ENCODE assay signal across 10 cellular contexts in genomic region chr17:48837453-48837852, GRCh38. TPM values are rescaled to one million over a fixed set of nuclear protein-coding genes. Genes with fewer than 3 reads are reported as not detected.
DNase-seq lines count a peak whose midpoint lies in the region; TF ChIP-seq lines count a peak whose summit lies in the region.
"Not testable (repeated sequence)": the region's sequence is repeated elsewhere in the genome, so short reads cannot be mapped to it uniquely, and the experiment has no call there.
"Had no signal": no experiment of that assay in that cellular context is flagged by ENCODE, and none has a peak within 500 bp of the region (broad histone marks: within the 10 kb centered on the region; RNA-seq: fewer than 3 reads in every experiment).

No MANE protein-coding gene starts in this region.

- H3K9me3 ChIP-seq in BLaER1; MM.1S (replicated peaks; ENCODE audit: insufficient read depth, low read length); SK-N-MC (ENCODE audit: low read depth, low read length): not testable (repeated sequence)

- CTCF ChIA-PET in activated CD4-positive, alpha-beta memory T cell treated with anti-CD3 and anti-CD28 coated beads, Interleukin-2, amount 10 ng/mL, durations not matched to agents 7 days and 5 days (lab: Charles Lee): interaction anchor here (2.9 kb wide), 1 partner anchor 14 kb away, joined by 10 read pairs; no protein-coding TSS in a partner anchor

- peak overlapping the region; percentile 86 for H3K27ac Mint-ChIP-seq in activated CD4-positive, alpha-beta memory T cell treated with anti-CD3 and anti-CD28 coated beads, Interleukin-2, amount 10 ng/mL, durations not matched to agents 7 days and 5 days
- H3K27ac Mint-ChIP-seq in activated naive CD8-positive, alpha-beta T cell treated with anti-CD3 and anti-CD28 coated beads for 36 hours: peak overlapping the region; percentile 75
- peak overlapping the region; percentile 57 to 85 (median 79) for H3K27ac Mint-ChIP-seq in immature natural killer cell

- H2AFZ ChIP-seq in MM.1S (ENCODE audit: low read length): not testable (repeated sequence)

- peaks cover 54% of the 10 kb centered on the region for H3K36me3 Mint-ChIP-seq in activated CD4-positive, alpha-beta memory T cell treated with anti-CD3 and anti-CD28 coated beads, Interleukin-2, amount 10 ng/mL, durations not matched to agents 7 days and 5 days (ENCODE audit: low read depth)
- peaks cover 38% of the 10 kb centered on the region for H3K36me3 Mint-ChIP-seq in activated naive CD8-positive, alpha-beta T cell treated with anti-CD3 and anti-CD28 coated beads for 36 hours
- not testable (repeated sequence) for H3K36me3 Mint-ChIP-seq in immature natural killer cell

- H3K4me1 Mint-ChIP-seq in activated CD4-positive, alpha-beta memory T cell treated with anti-CD3 and anti-CD28 coated beads, Interleukin-2, amount 10 ng/mL, durations not matched to agents 7 days and 5 days: peaks cover 95% of the 10 kb centered on the region
- peaks cover 80% of the 10 kb centered on the region for H3K4me1 Mint-ChIP-seq in activated naive CD8-positive, alpha-beta T cell treated with anti-CD3 and anti-CD28 coated beads for 36 hours
- peaks cover 82 to 90% of the 10 kb centered on the region in 2 donors for H3K4me1 Mint-ChIP-seq in immature natural killer cell

- H3K27me3 Mint-ChIP-seq in activated CD4-positive, alpha-beta memory T cell treated with anti-CD3 and anti-CD28 coated beads, Interleukin-2, amount 10 ng/mL, durations not matched to agents 7 days and 5 days; activated naive CD8-positive, alpha-beta T cell treated with anti-CD3 and anti-CD28 coated beads for 36 hours: not testable (repeated sequence)
- H3K27me3 Mint-ChIP-seq in immature natural killer cell (ENCODE audit: low read depth in 3 of 3): peaks cover 14 to 19% (median 18%) of the 10 kb centered on the region in 3 donors

- peaks cover 100% of the 10 kb centered on the region for H3K4me1 ChIP-seq in BLaER1
- H3K4me1 ChIP-seq in MM.1S (ENCODE audit: low read length): peaks cover 39% of the 10 kb centered on the region

- H4K20me1 ChIP-seq in BLaER1: peaks cover 28% of the 10 kb centered on the region; the same call in 1 of the 2 replicates
- not testable (repeated sequence) for H4K20me1 ChIP-seq in MM.1S (ENCODE audit: insufficient read depth, low read length)

- H3K4me3 ChIP-seq in BLaER1 (peak overlapping the region; percentile 20; the same call in 1 of the 2 replicates), GM12865 (ENCODE audit: low read depth, low read length) (peak overlapping the region; percentile 17)
- not testable (repeated sequence) for H3K4me3 ChIP-seq in MM.1S (ENCODE audit: low read length); SK-N-MC

- H3K27me3 ChIP-seq in BLaER1; MM.1S (replicated peaks; ENCODE audit: insufficient read depth, low read length): not testable (repeated sequence)

- H3K9ac ChIP-seq in BLaER1: peak overlapping the region; percentile 67
- H3K9ac ChIP-seq in MM.1S (ENCODE audit: low read length); SK-N-MC (ENCODE audit: insufficient read length): not testable (repeated sequence)

- H3K9me3 Mint-ChIP-seq in activated CD4-positive, alpha-beta memory T cell treated with anti-CD3 and anti-CD28 coated beads, Interleukin-2, amount 10 ng/mL, durations not matched to agents 7 days and 5 days; activated naive CD8-positive, alpha-beta T cell treated with anti-CD3 and anti-CD28 coated beads for 36 hours; immature natural killer cell: not testable (repeated sequence)

- POLR2A ChIA-PET in activated CD4-positive, alpha-beta memory T cell treated with anti-CD3 and anti-CD28 coated beads, Interleukin-2, amount 10 ng/mL, durations not matched to agents 7 days and 5 days (lab: Charles Lee): interaction anchor here (1.0 to 1.9 kb wide), 3 partner anchors 13 to 41 kb away, joined by 4 to 6 read pairs (median 5); partner anchors contain the start of gene TTLL6

- H3K27ac ChIP-seq in BLaER1: peak overlapping the region; percentile 82
- not testable (repeated sequence) for H3K27ac ChIP-seq in MM.1S (ENCODE audit: low read length)
- peak overlapping the region; percentile 83; the same call in 1 of the 2 replicates for H3K27ac ChIP-seq in SK-N-MC

- H3K36me3 ChIP-seq in BLaER1: peaks cover 24% of the 10 kb centered on the region
- not testable (repeated sequence) for H3K36me3 ChIP-seq in MM.1S (replicated peaks; ENCODE audit: insufficient read depth, low read length); SK-N-MC (ENCODE audit: insufficient read depth, low read length)

- peaks cover 64% of the 10 kb centered on the region for H3K79me2 ChIP-seq in MM.1S (ENCODE audit: low read length)

- peaks cover 29% of the 10 kb centered on the region for H3F3A ChIP-seq in MM.1S (ENCODE audit: insufficient read depth, low read length)

- not testable (repeated sequence) for H3K9me2 ChIP-seq in MM.1S (replicated peaks; ENCODE audit: insufficient read depth, low read length)

- H3K4me3 Mint-ChIP-seq in activated CD4-positive, alpha-beta memory T cell treated with anti-CD3 and anti-CD28 coated beads, Interleukin-2, amount 10 ng/mL, durations not matched to agents 7 days and 5 days: peak overlapping the region; percentile 62
- H3K4me3 Mint-ChIP-seq in activated naive CD8-positive, alpha-beta T cell treated with anti-CD3 and anti-CD28 coated beads for 36 hours: peak overlapping the region; percentile 60
- peak overlapping the region; percentile 72 to 92 (median 86) for H3K4me3 Mint-ChIP-seq in immature natural killer cell

- H3K4me2 ChIP-seq in BLaER1 (peak overlapping the region; percentile 77), MM.1S (ENCODE audit: low read depth, low read length) (peak overlapping the region; percentile 43)

- not testable (repeated sequence) for TF ChIP-seq CTCF in GM12865 (IDR thresholded peaks at IDR 0.05; ENCODE audit: insufficient read depth, low read depth, low read length, missing control alignments); MM.1S (IDR thresholded peaks at IDR 0.05; ENCODE audit: low read length)

- DNase-seq in GM12865 (ENCODE audit: low read depth) (peak; percentile 74), MM.1S (peak; percentile 58), immature natural killer cell (peak; percentile 78 to 79 (median 78))
- DNase-seq in SK-N-MC (ENCODE audit: low read depth, low spot score); activated naive CD8-positive, alpha-beta T cell treated with anti-CD3 and anti-CD28 coated beads for 36 hours: not testable (repeated sequence)
- peak; percentile 42 for DNase-seq in activated CD4-positive, alpha-beta memory T cell treated with anti-CD3 and anti-CD28 coated beads, Interleukin-2, amount 10 ng/mL, durations not matched to agents 7 days and 5 days
- peak; percentile 30 for DNase-seq in stimulated activated CD4-positive, alpha-beta T cell treated with anti-CD3 and anti-CD28 coated beads, Interleukin-15, amount 100 ng/mL, for 24 hours

RNA-seq across cellular contexts. Expression of gene CALCOCO2, which starts 6.6 kb away (rescaled TPM):
- 100 to 1,000 TPM; 162 to 176 TPM for total RNA-seq in activated CD4-positive, alpha-beta memory T cell treated with anti-CD3 and anti-CD28 coated beads, Interleukin-2, amount 10 ng/mL, durations not matched to agents 7 days and 5 days
- total RNA-seq in activated naive CD8-positive, alpha-beta T cell treated with anti-CD3 and anti-CD28 coated beads for 36 hours: 10 to 100 TPM; 69.3 to 75.8 TPM
- polyA plus RNA-seq in immature natural killer cell: 100 to 1,000 TPM; 164 to 267 (median 199) TPM

RNA-seq across cellular contexts. Expression of gene TTLL6, which starts 20.4 kb away (rescaled TPM):
- not detected for total RNA-seq in activated CD4-positive, alpha-beta memory T cell treated with anti-CD3 and anti-CD28 coated beads, Interleukin-2, amount 10 ng/mL, durations not matched to agents 7 days and 5 days
- total RNA-seq in activated naive CD8-positive, alpha-beta T cell treated with anti-CD3 and anti-CD28 coated beads for 36 hours: not detected
- polyA plus RNA-seq in immature natural killer cell: not detected
- total RNA-seq: A172 had no signal
- polyA plus RNA-seq: BJ had no signal

RNA-seq across cellular contexts. Expression of gene ATP5MC1, which starts 55.1 kb away (rescaled TPM):
- total RNA-seq in activated CD4-positive, alpha-beta memory T cell treated with anti-CD3 and anti-CD28 coated beads, Interleukin-2, amount 10 ng/mL, durations not matched to agents 7 days and 5 days: 10 to 100 TPM; 55.6 to 61.2 TPM
- total RNA-seq in activated naive CD8-positive, alpha-beta T cell treated with anti-CD3 and anti-CD28 coated beads for 36 hours: 100 to 1,000 TPM; 153 to 159 TPM
- polyA plus RNA-seq in immature natural killer cell: 100 to 1,000 TPM; 136 to 179 (median 160) TPM
